20 cellular contexts compared by ENCODE assay signal in genomic region chr9:136868644-136869043, GRCh38. TPM values are rescaled to one million over a fixed set of nuclear protein-coding genes. Genes with fewer than 3 reads are reported as not detected.
A peak's percentile ranks its signal among the peaks of the same experiment; 100 is the strongest.
DNase-seq lines count a peak whose midpoint lies in the region; ATAC-seq, FAIRE-seq and TF ChIP-seq lines count a peak whose summit lies in the region.
"Had no signal": no experiment of that assay in that cellular context is flagged by ENCODE, and none has a peak within 500 bp of the region (broad histone marks: within the 10 kb centered on the region; RNA-seq: fewer than 3 reads in every experiment).

No MANE protein-coding gene starts in this region.

- TF ChIP-seq RAD21 in GM12878 (IDR thresholded peaks at IDR 0.05; ENCODE audit: insufficient read depth, low read depth, low read length): no peak

- RAD21 ChIA-PET in GM12878 (lab: Charles Lee; ENCODE audit: unreplicated experiment): interaction anchor here (2.4 kb wide), 1 partner anchor 13 kb away, joined by 8 read pairs; no protein-coding TSS in a partner anchor

- H3K4me3 ChIP-seq in GM12878: no peak overlapping the region
- H3K4me3 ChIP-seq: gastrocnemius medialis, psoas muscle, suprapubic skin had no signal

- TF ChIP-seq POLR2A in GM12878 (IDR thresholded peaks at IDR 0.05; ENCODE audit: low read depth, low read length): 0 out of 2 replicates have a peak, but pooled peaks have one; percentile 14

- no peak overlapping the region for H2AFZ ChIP-seq in GM12878 (ENCODE audit: control insufficient read depth, low read depth, low read length)

- SMC1A ChIA-PET in GM12878 (lab: Charles Lee; ENCODE audit: uncharacterized antibody, unreplicated experiment): interaction anchor here (1.8 kb wide), 1 partner anchor 13 kb away, joined by 9 read pairs; no protein-coding TSS in a partner anchor

- in situ Hi-C loops in GM12878 (cut with MboI): no loop called here

- 89% methylated on average over 11 of the region's 11 CpGs for WGBS in GM12878 (ENCODE audit: insufficient coverage, insufficient replicate concordance, low lambda C conversion rate, missing lambda C conversion rate)

- no peak for ATAC-seq in CD4-positive, alpha-beta T cell (ENCODE audit: poor library complexity)
- ATAC-seq in GM12878 (no peak), HG03196 (IDR thresholded peaks at IDR 0.05; ENCODE audit: unreplicated experiment) (no peak), HG02678 (IDR thresholded peaks at IDR 0.05; ENCODE audit: unreplicated experiment) (no peak)
- ATAC-seq in natural killer cell treated with Interleukin-12 subunit alpha and Interleukin-12 subunit beta and Interleukin-15 and Interleukin-18, amount 100 ng/mL, for 72 hours: no peak
- ATAC-seq: gastrocnemius medialis, HCT116, psoas muscle had no signal

- no peak for TF ChIP-seq CTCF in CD4-positive, alpha-beta T cell (IDR thresholded peaks at IDR 0.05)
- TF ChIP-seq CTCF in GM12878 (IDR thresholded peaks at IDR 0.05 in 2 of 3, conservative IDR thresholded peaks at IDR 0.05 in 1 of 3; ENCODE audit: control insufficient read depth in 2 of 3, extremely low read depth in 1 of 3, insufficient read depth in 1 of 3, low read depth in 3 of 3, low read length in 3 of 3): no peak

- H3K27ac Mint-ChIP-seq in CD4-positive, alpha-beta T cell: peak overlapping the region; percentile 62
- peak overlapping the region in 1 of 2 donors; percentile 57 for H3K27ac Mint-ChIP-seq in natural killer cell treated with Interleukin-12 subunit alpha and Interleukin-12 subunit beta and Interleukin-15 and Interleukin-18, amount 100 ng/mL, for 72 hours

- H3K9me3 ChIP-seq in CD4-positive, alpha-beta T cell (ENCODE audit: control insufficient read depth, low read length): no peaks in the 10 kb centered on the region
- peaks cover 5% of the 10 kb centered on the region; the same call in 1 of the 3 replicates for H3K9me3 ChIP-seq in GM12878 (replicated peaks; ENCODE audit: control insufficient read depth, insufficient read depth, low read length)
- H3K9me3 ChIP-seq: gastrocnemius medialis, psoas muscle, suprapubic skin had no signal

- peaks cover 5% of the 10 kb centered on the region for H3K4me1 ChIP-seq in GM12878 (ENCODE audit: control insufficient read depth, insufficient read depth, low read length)

- POLR2A ChIA-PET in CD4-positive, alpha-beta T cell (lab: Charles Lee): no interaction called here
- POLR2A ChIA-PET in GM12878 (lab: Charles Lee): interaction anchor here (0.6 kb wide), 1 partner anchor 17 kb away, joined by 3 read pairs; no protein-coding TSS in a partner anchor

- no peak overlapping the region for H3K4me2 ChIP-seq in GM12878 (ENCODE audit: control insufficient read depth, insufficient read depth)

- peaks cover 8% of the 10 kb centered on the region for H3K36me3 Mint-ChIP-seq in CD4-positive, alpha-beta T cell (ENCODE audit: low read depth)
- H3K36me3 Mint-ChIP-seq in natural killer cell treated with Interleukin-12 subunit alpha and Interleukin-12 subunit beta and Interleukin-15 and Interleukin-18, amount 100 ng/mL, for 72 hours: peaks cover 4% of the 10 kb centered on the region

- H3K4me3 Mint-ChIP-seq in CD4-positive, alpha-beta T cell: peak overlapping the region; percentile 82
- peak overlapping the region; percentile 30 for H3K4me3 Mint-ChIP-seq in natural killer cell treated with Interleukin-12 subunit alpha and Interleukin-12 subunit beta and Interleukin-15 and Interleukin-18, amount 100 ng/mL, for 72 hours

- no TSS peak for BruUV-seq in GM12878 (replicated peaks; lab: Mats Ljungman, UMichigan)

- no peaks in the 10 kb centered on the region for H4K20me1 ChIP-seq in GM12878 (ENCODE audit: control insufficient read depth, insufficient read depth)

- FAIRE-seq in GM12878 (lab: Jason Lieb, UNC): no peak
- FAIRE-seq: G401.6, small intestine had no signal

- H3K9me3 Mint-ChIP-seq in CD4-positive, alpha-beta T cell: no peaks in the 10 kb centered on the region
- no peaks in the 10 kb centered on the region for H3K9me3 Mint-ChIP-seq in natural killer cell treated with Interleukin-12 subunit alpha and Interleukin-12 subunit beta and Interleukin-15 and Interleukin-18, amount 100 ng/mL, for 72 hours

- intact Hi-C loops in CD4-positive, alpha-beta T cell (cut with DNase I, micrococcal nuclease): loop anchor here in 1 of 2 experiments (5.0 kb wide), 1 partner anchor 74 kb away; the partner anchor contains the start of gene FBXW5
- intact Hi-C loops in GM12878 (cut with micrococcal nuclease; ENCODE audit: unreplicated experiment): no loop called here

- H3K27ac ChIP-seq in CD4-positive, alpha-beta T cell (ENCODE audit: low read depth, low read length): no peak overlapping the region
- no peak overlapping the region for H3K27ac ChIP-seq in GM12878 (ENCODE audit: control insufficient read depth, insufficient read depth)
- H3K27ac ChIP-seq: brain microvascular endothelial cell, gastrocnemius medialis, psoas muscle, suprapubic skin had no signal

- CTCF ChIA-PET in CD4-positive, alpha-beta T cell (lab: Charles Lee): no interaction called here
- CTCF ChIA-PET in GM12878 (lab: Yijun Ruan, JAX): interaction anchor here (0.7 to 0.8 kb wide), 2 partner anchors 12 to 167 kb away, joined by 3 to 4 read pairs; no protein-coding TSS in a partner anchor

- no peaks in the 10 kb centered on the region for H3K27me3 ChIP-seq in CD4-positive, alpha-beta T cell (ENCODE audit: control insufficient read depth, insufficient read depth, low read length)
- H3K27me3 ChIP-seq in GM12878 (replicated peaks in 1 of 2; ENCODE audit: control insufficient read depth in 2 of 2, insufficient read depth in 2 of 2, low read length in 1 of 2): no peaks in the 10 kb centered on the region
- H3K27me3 ChIP-seq: brain microvascular endothelial cell, gastrocnemius medialis, suprapubic skin had no signal

- peaks cover 23% of the 10 kb centered on the region for H3K79me2 ChIP-seq in GM12878 (ENCODE audit: control insufficient read depth, insufficient read depth, low read length)

- H3K4me1 Mint-ChIP-seq in CD4-positive, alpha-beta T cell (ENCODE audit: low read depth): peaks cover 15% of the 10 kb centered on the region
- H3K4me1 Mint-ChIP-seq in natural killer cell treated with Interleukin-12 subunit alpha and Interleukin-12 subunit beta and Interleukin-15 and Interleukin-18, amount 100 ng/mL, for 72 hours (ENCODE audit: low read depth in 2 of 2): peaks cover 12 to 13% of the 10 kb centered on the region in 2 donors

- no peaks in the 10 kb centered on the region for H3K27me3 Mint-ChIP-seq in CD4-positive, alpha-beta T cell
- no peaks in the 10 kb centered on the region for H3K27me3 Mint-ChIP-seq in natural killer cell treated with Interleukin-12 subunit alpha and Interleukin-12 subunit beta and Interleukin-15 and Interleukin-18, amount 100 ng/mL, for 72 hours

- TF ChIP-seq EP300 in GM12878 (IDR thresholded peaks at IDR 0.05; ENCODE audit: borderline replicate concordance in 1 of 2, control insufficient read depth in 1 of 2, low read depth in 2 of 2, low read length in 2 of 2): no peak

- H3K9ac ChIP-seq in GM12878 (ENCODE audit: control insufficient read depth, insufficient read depth, low read length): no peak overlapping the region

- H3K36me3 ChIP-seq in GM12878 (ENCODE audit: control insufficient read depth in 2 of 2, insufficient read depth in 2 of 2, low read length in 1 of 2): peaks cover under 1 to 1% of the 10 kb centered on the region in 2 experiments; a peak in 3 of 4 replicates

- no peak for DNase-seq in CD4-positive, alpha-beta T cell
- DNase-seq in D341Med (ENCODE audit: low spot score) (peak; percentile 20), GM12878 (ENCODE audit: low read depth, low spot score) (no peak), hippocampal formation (lab: John Stamatoyannopoulos, UW) (no peak)
- no peak for DNase-seq in natural killer cell treated with Interleukin-12 subunit alpha and Interleukin-12 subunit beta and Interleukin-15 and Interleukin-18, amount 100 ng/mL, for 72 hours (ENCODE audit: low spot score)
- DNase-seq: activated CD4-positive, CD25-positive, alpha-beta regulatory T cell; activated naive CD4-positive, alpha-beta T cell; brain microvascular endothelial cell; dermis blood vessel endothelial cell; gastrocnemius medialis; NCI-H187 treated with DMSO at 0.1 percent for 48 hours; psoas muscle; RPMI8226; small intestine; stimulated activated CD4-positive, alpha-beta T cell treated with anti-CD3 and anti-CD28 coated beads, Interleukin-4, amount 100 ng/mL, for 4 hours had no signal

RNA-seq across cellular contexts. Expression of gene EDF1, which starts 2.5 kb away (rescaled TPM):
- total RNA-seq in CD4-positive, alpha-beta T cell: 100 to 1,000 TPM; 215 to 220 TPM
- 70.5 and 88.5 TPM in 2 replicates for total RNA-seq in GM12878 (2013; cell fraction: nucleolus; rRNA removed)
- total RNA-seq in GM12878 (2014; rRNA removed): 312 and 337 TPM in 2 replicates
- 320 and 361 TPM in 2 replicates for total RNA-seq in GM12878 (2014; rRNA removed; fragmentation: Illumina TruSeq; extraction: Trizol)
- total RNA-seq in GM12878 (2021): 319 and 330 TPM in 2 replicates
- 201 TPM for polyA plus RNA-seq in GM12878 (2011; ENCODE audit: low read depth)
- 265 and 335 TPM in 2 replicates for polyA plus RNA-seq in GM12878 (2011; rRNA removed)
- polyA plus RNA-seq in GM12878 (2011; cell fraction: cytosol; rRNA removed): 364 and 406 TPM in 2 replicates
- 197 and 264 TPM in 2 replicates for polyA plus RNA-seq in GM12878 (2011; cell fraction: nucleus; rRNA removed)
- 366 and 424 TPM in 2 replicates for polyA plus RNA-seq in GM12878 (2012)
- polyA plus RNA-seq in GM12878 (2014; fragmentation: Illumina TruSeq; extraction: Trizol): 98.0 and 304 TPM in 2 replicates
- polyA plus RNA-seq in GM12878 (2014; fragmentation: Nextera tagmentation; extraction: Ambion mirVana): 100 to 1,000 TPM; 110 to 177 TPM
- 418 and 469 TPM in 2 replicates for polyA plus RNA-seq in GM12878 (2014; rRNA removed)
- polyA plus RNA-seq in GM12878 (2016; fragmentation: Nextera tagmentation; extraction: Ambion mirVana): 100 to 1,000 TPM; 508 to 533 TPM
- 98.5 and 108 TPM in 2 replicates for polyA minus RNA-seq in GM12878 (2011; rRNA and poly(A)+ RNA removed)
- 77.8 and 81.8 TPM in 2 replicates for polyA minus RNA-seq in GM12878 (2011; cell fraction: cytosol; rRNA and poly(A)+ RNA removed)
- polyA minus RNA-seq in GM12878 (2011; cell fraction: nucleus; rRNA and poly(A)+ RNA removed): 29.1 and 55.4 TPM in 2 replicates
- 100 to 1,000 TPM; 299 to 453 TPM for total RNA-seq in natural killer cell treated with Interleukin-12 subunit alpha and Interleukin-12 subunit beta and Interleukin-15 and Interleukin-18, amount 100 ng/mL, for 72 hours

RNA-seq across cellular contexts. Expression of gene MAMDC4, which starts 16.5 kb away (rescaled TPM):
- total RNA-seq in CD4-positive, alpha-beta T cell: 1 to 10 TPM; 2.2 to 3.4 TPM
- 29.6 and 35.9 TPM in 2 replicates for total RNA-seq in GM12878 (2013; cell fraction: nucleolus; rRNA removed)
- total RNA-seq in GM12878 (2014; rRNA removed) (2.9 and 4.5 TPM in 2 replicates), GM12878 (2014; rRNA removed; fragmentation: Illumina TruSeq; extraction: Trizol) (0.41 and 0.85 TPM in 2 replicates), GM12878 (2021) (4.3 and 4.8 TPM in 2 replicates)
- 0.41 TPM for polyA plus RNA-seq in GM12878 (2011; ENCODE audit: low read depth)
- polyA plus RNA-seq in GM12878 (2011; rRNA removed) (1.1 and 2.4 TPM in 2 replicates), GM12878 (2014; fragmentation: Illumina TruSeq; extraction: Trizol) (0.40 TPM in 1 of 2 replicates, not detected in the other), GM12878 (2014; fragmentation: Nextera tagmentation; extraction: Ambion mirVana) (under 1 TPM in 1 of 2 experiments, not detected in 1; 0.22 TPM), GM12878 (2014; rRNA removed) (5.7 and 8.2 TPM in 2 replicates), GM12878 (2016; fragmentation: Nextera tagmentation; extraction: Ambion mirVana) (1 to 10 TPM; 2.0 to 2.4 TPM)
- 2.3 and 4.8 TPM in 2 replicates for polyA plus RNA-seq in GM12878 (2011; cell fraction: cytosol; rRNA removed)
- polyA plus RNA-seq in GM12878 (2011; cell fraction: nucleus; rRNA removed): 153 and 158 TPM in 2 replicates
- polyA plus RNA-seq in GM12878 (2012): 4.2 and 5.7 TPM in 2 replicates
- 0.44 and 2.1 TPM in 2 replicates for polyA minus RNA-seq in GM12878 (2011; rRNA and poly(A)+ RNA removed)
- polyA minus RNA-seq in GM12878 (2011; cell fraction: cytosol; rRNA and poly(A)+ RNA removed): 0.21 and 1.5 TPM in 2 replicates
- polyA minus RNA-seq in GM12878 (2011; cell fraction: nucleus; rRNA and poly(A)+ RNA removed): 9.8 and 12.2 TPM in 2 replicates
- 10 to 100 TPM; 16.0 to 17.2 TPM for total RNA-seq in natural killer cell treated with Interleukin-12 subunit alpha and Interleukin-12 subunit beta and Interleukin-15 and Interleukin-18, amount 100 ng/mL, for 72 hours

RNA-seq across cellular contexts. Expression of gene TRAF2, which starts 17.7 kb away (rescaled TPM):
- total RNA-seq in CD4-positive, alpha-beta T cell: 10 to 100 TPM; 10.6 to 11.6 TPM
- total RNA-seq in GM12878 (2013; cell fraction: nucleolus; rRNA removed): 38.1 and 39.7 TPM in 2 replicates
- total RNA-seq in GM12878 (2014; rRNA removed) (15.8 and 16.8 TPM in 2 replicates), GM12878 (2014; rRNA removed; fragmentation: Illumina TruSeq; extraction: Trizol) (12.3 and 13.2 TPM in 2 replicates), GM12878 (2021) (31.0 and 33.5 TPM in 2 replicates)
- 5.8 TPM for polyA plus RNA-seq in GM12878 (2011; ENCODE audit: low read depth)
- polyA plus RNA-seq in GM12878 (2011; rRNA removed) (10.5 and 21.6 TPM in 2 replicates), GM12878 (2014; fragmentation: Illumina TruSeq; extraction: Trizol) (1.9 and 10.0 TPM in 2 replicates), GM12878 (2014; fragmentation: Nextera tagmentation; extraction: Ambion mirVana) (1 to 10 TPM in 1 of 2 experiments, under 1 TPM in 1; 0.34 to 1.1 TPM), GM12878 (2014; rRNA removed) (28.1 and 29.4 TPM in 2 replicates), GM12878 (2016; fragmentation: Nextera tagmentation; extraction: Ambion mirVana) (10 to 100 TPM; 39.3 to 39.5 TPM)
- polyA plus RNA-seq in GM12878 (2011; cell fraction: cytosol; rRNA removed): 27.2 and 41.1 TPM in 2 replicates
- polyA plus RNA-seq in GM12878 (2011; cell fraction: nucleus; rRNA removed): 41.5 and 49.9 TPM in 2 replicates
- polyA plus RNA-seq in GM12878 (2012): 13.9 and 17.4 TPM in 2 replicates
- 17.8 and 29.4 TPM in 2 replicates for polyA minus RNA-seq in GM12878 (2011; rRNA and poly(A)+ RNA removed)
- 10.8 and 15.8 TPM in 2 replicates for polyA minus RNA-seq in GM12878 (2011; cell fraction: cytosol; rRNA and poly(A)+ RNA removed)
- polyA minus RNA-seq in GM12878 (2011; cell fraction: nucleus; rRNA and poly(A)+ RNA removed): 31.7 and 38.1 TPM in 2 replicates
- total RNA-seq in natural killer cell treated with Interleukin-12 subunit alpha and Interleukin-12 subunit beta and Interleukin-15 and Interleukin-18, amount 100 ng/mL, for 72 hours: 100 to 1,000 TPM in 1 of 2 donors, 10 to 100 TPM in 1; 55.7 to 107 TPM

RNA-seq across cellular contexts. Expression of gene PHPT1, which starts 19.4 kb away (rescaled TPM):
- 10 to 100 TPM; 13.6 to 17.8 TPM for total RNA-seq in CD4-positive, alpha-beta T cell
- 66.9 and 74.5 TPM in 2 replicates for total RNA-seq in GM12878 (2013; cell fraction: nucleolus; rRNA removed)
- total RNA-seq in GM12878 (2014; rRNA removed): 123 and 124 TPM in 2 replicates
- total RNA-seq in GM12878 (2014; rRNA removed; fragmentation: Illumina TruSeq; extraction: Trizol): 59.6 and 70.6 TPM in 2 replicates
- 131 and 132 TPM in 2 replicates for total RNA-seq in GM12878 (2021)
- polyA plus RNA-seq in GM12878 (2011; ENCODE audit: low read depth): 68.1 TPM
- 39.9 and 90.2 TPM in 2 replicates for polyA plus RNA-seq in GM12878 (2011; rRNA removed)
- polyA plus RNA-seq in GM12878 (2011; cell fraction: cytosol; rRNA removed): 155 and 276 TPM in 2 replicates
- 525 and 671 TPM in 2 replicates for polyA plus RNA-seq in GM12878 (2011; cell fraction: nucleus; rRNA removed)
- polyA plus RNA-seq in GM12878 (2012): 128 and 143 TPM in 2 replicates
- polyA plus RNA-seq in GM12878 (2014; fragmentation: Illumina TruSeq; extraction: Trizol): 7.1 and 56.2 TPM in 2 replicates
- polyA plus RNA-seq in GM12878 (2014; fragmentation: Nextera tagmentation; extraction: Ambion mirVana): 100 to 1,000 TPM; 169 to 200 TPM
- polyA plus RNA-seq in GM12878 (2014; rRNA removed): 148 and 151 TPM in 2 replicates
- 100 to 1,000 TPM; 306 to 323 TPM for polyA plus RNA-seq in GM12878 (2016; fragmentation: Nextera tagmentation; extraction: Ambion mirVana)
- 13.4 and 29.2 TPM in 2 replicates for polyA minus RNA-seq in GM12878 (2011; rRNA and poly(A)+ RNA removed)
- 21.8 and 22.6 TPM in 2 replicates for polyA minus RNA-seq in GM12878 (2011; cell fraction: cytosol; rRNA and poly(A)+ RNA removed)
- polyA minus RNA-seq in GM12878 (2011; cell fraction: nucleus; rRNA and poly(A)+ RNA removed): 48.0 and 54.5 TPM in 2 replicates
- total RNA-seq in natural killer cell treated with Interleukin-12 subunit alpha and Interleukin-12 subunit beta and Interleukin-15 and Interleukin-18, amount 100 ng/mL, for 72 hours: 100 to 1,000 TPM in 1 of 2 donors, 10 to 100 TPM in 1; 71.5 to 108 TPM

RNA-seq across cellular contexts. Expression of gene AJM1, which starts 26.4 kb away (rescaled TPM):
- 1 to 10 TPM; 1.1 to 1.2 TPM for total RNA-seq in CD4-positive, alpha-beta T cell
- 13.9 and 16.4 TPM in 2 replicates for total RNA-seq in GM12878 (2013; cell fraction: nucleolus; rRNA removed)
- 0.98 and 1.2 TPM in 2 replicates for total RNA-seq in GM12878 (2014; rRNA removed)
- total RNA-seq in GM12878 (2014; rRNA removed; fragmentation: Illumina TruSeq; extraction: Trizol): 0.27 and 0.46 TPM in 2 replicates
- 1.9 and 2.5 TPM in 2 replicates for total RNA-seq in GM12878 (2021)
- polyA plus RNA-seq in GM12878 (2011; ENCODE audit: low read depth): 0.25 TPM
- polyA plus RNA-seq in GM12878 (2011; rRNA removed): 0.55 and 1.2 TPM in 2 replicates
- polyA plus RNA-seq in GM12878 (2011; cell fraction: cytosol; rRNA removed): 0.97 and 1.9 TPM in 2 replicates
- polyA plus RNA-seq in GM12878 (2011; cell fraction: nucleus; rRNA removed): 35.1 and 40.0 TPM in 2 replicates
- 1.9 and 2.7 TPM in 2 replicates for polyA plus RNA-seq in GM12878 (2012)
- polyA plus RNA-seq in GM12878 (2014; fragmentation: Illumina TruSeq; extraction: Trizol): 0.06 TPM in 1 of 2 replicates, not detected in the other
- not detected for polyA plus RNA-seq in GM12878 (2014; fragmentation: Nextera tagmentation; extraction: Ambion mirVana)
- polyA plus RNA-seq in GM12878 (2014; rRNA removed): 1.6 and 2.7 TPM in 2 replicates
- under 1 TPM; 0.54 to 0.82 TPM for polyA plus RNA-seq in GM12878 (2016; fragmentation: Nextera tagmentation; extraction: Ambion mirVana)
- polyA minus RNA-seq in GM12878 (2011; rRNA and poly(A)+ RNA removed): 0.07 and 0.62 TPM in 2 replicates
- polyA minus RNA-seq in GM12878 (2011; cell fraction: cytosol; rRNA and poly(A)+ RNA removed): 0.31 and 1.1 TPM in 2 replicates
- polyA minus RNA-seq in GM12878 (2011; cell fraction: nucleus; rRNA and poly(A)+ RNA removed): 3.6 and 4.8 TPM in 2 replicates
- total RNA-seq in natural killer cell treated with Interleukin-12 subunit alpha and Interleukin-12 subunit beta and Interleukin-15 and Interleukin-18, amount 100 ng/mL, for 72 hours: 10 to 100 TPM in 1 of 2 donors, 1 to 10 TPM in 1; 7.8 to 11.2 TPM
